Comparison of ENCODE assay signal across 19 cellular contexts in the genomic region with DNA sequence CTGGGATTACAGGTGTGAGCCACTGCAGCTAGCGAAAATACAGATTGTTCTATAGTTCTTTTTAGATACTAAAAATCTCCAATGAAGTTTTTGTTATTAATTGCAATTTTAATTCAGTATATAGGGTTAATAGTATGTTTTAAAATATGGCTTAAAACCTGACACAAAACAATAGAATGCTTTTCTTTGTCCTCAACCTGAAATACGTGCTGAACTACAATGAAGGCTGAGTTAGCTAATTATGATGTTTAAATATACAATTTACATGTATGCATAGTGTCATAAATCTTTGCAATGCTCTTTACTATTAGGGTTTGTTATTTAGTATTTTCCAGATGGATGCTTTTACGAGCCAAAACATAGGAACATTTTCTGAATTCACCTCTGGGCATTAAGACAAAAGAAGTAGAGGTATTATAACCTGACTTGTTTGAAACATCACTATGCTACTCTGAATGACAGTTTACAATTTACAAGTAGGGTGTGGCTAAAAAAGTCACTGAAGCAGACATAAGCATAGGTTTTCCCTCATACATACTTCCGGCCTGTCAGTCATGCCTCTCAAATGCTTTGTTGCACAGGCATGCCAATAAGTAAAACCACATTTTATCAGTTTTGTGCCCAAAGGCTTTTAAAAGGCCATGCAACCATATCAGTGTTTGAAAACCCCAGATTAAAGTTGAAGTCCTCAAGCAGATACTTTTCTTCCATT.
A peak's percentile ranks its signal among the peaks of the same experiment; 100 is the strongest.
DNase-seq lines count a peak whose midpoint lies in the region; ATAC-seq and TF ChIP-seq lines count a peak whose summit lies in the region.
"Had no signal": no experiment of that assay in that cellular context is flagged by ENCODE, and none has a peak within 500 bp of the region (broad histone marks: within the 10 kb centered on the region; RNA-seq: fewer than 3 reads in every experiment).

No MANE protein-coding gene starts in this region.

- H3K9me2 ChIP-seq in PC-9 (ENCODE audit: insufficient read depth) = no peaks in the 10 kb centered on the region; the same call in 1 of the 2 replicates

- H3K4me2 ChIP-seq in PC-9 = no peak overlapping the region

- TF ChIP-seq EP300 in Ishikawa (IDR thresholded peaks at IDR 0.05; ENCODE audit: borderline replicate concordance) = peak; percentile 48; the same call in 1 of the 2 replicates

- intact Hi-C loops in A673 (cut with micrococcal nuclease; ENCODE audit: unreplicated experiment) (no loop called here), PC-9 (cut with micrococcal nuclease; ENCODE audit: unreplicated experiment) (no loop called here), body of pancreas (cut with DNase I) (no loop called here)

- H4K20me1 ChIP-seq in PC-9 (ENCODE audit: insufficient read depth) = no peaks in the 10 kb centered on the region

- no peaks in the 10 kb centered on the region for H3K27me3 ChIP-seq in A673 (replicated peaks; ENCODE audit: insufficient read depth, low read depth, low read length, poor library complexity)
- H3K27me3 ChIP-seq in PC-9 (ENCODE audit: insufficient read depth, low read depth) = no peaks in the 10 kb centered on the region
- H3K27me3 ChIP-seq in body of pancreas = no peaks in the 10 kb centered on the region
- H3K27me3 ChIP-seq: sigmoid colon had no signal

- POLR2A ChIA-PET in A673 (lab: Charles Lee; ENCODE audit: low non-redundant PET) (no interaction called here), PC-9 (lab: Charles Lee; ENCODE audit: unreplicated experiment) (no interaction called here)

- no peak overlapping the region for H3K27ac ChIP-seq in A673 (ENCODE audit: low read depth, low read length, poor library complexity, severe bottlenecking)
- H3K27ac ChIP-seq in PC-9 = no peak overlapping the region
- no peak overlapping the region for H3K27ac ChIP-seq in body of pancreas
- H3K27ac ChIP-seq: coronary artery, parathyroid adenoma, sigmoid colon had no signal

- TF ChIP-seq CTCF in A673 (conservative IDR thresholded peaks at IDR 0.05; ENCODE audit: low read depth, low read length) (no peak), PC-9 (conservative IDR thresholded peaks at IDR 0.05) (no peak), body of pancreas (IDR thresholded peaks at IDR 0.05) (no peak)

- peak; percentile 14 for DNase-seq in A673 (ENCODE audit: low spot score)
- DNase-seq in PC-9 = peak; percentile 10 to 80
- peak; percentile 6 for DNase-seq in foreskin melanocyte
- DNase-seq in NCI-H1930 (lab: John Stamatoyannopoulos, UW) = no peak
- no peak for DNase-seq in body of pancreas
- DNase-seq in A172 (ENCODE audit: low spot score) = no peak
- DNase-seq: activated CD4-positive, alpha-beta T cell treated with anti-CD3 and anti-CD28 coated beads, Interleukin-2, amount 50 U/mL, for 4 hours; activated gamma-delta T cell; MM.1S; NCI-H1694; Right ventricle myocardium superior; sigmoid colon; T-helper 1 cell had no signal

- ATAC-seq in GM19035 (IDR thresholded peaks at IDR 0.05; ENCODE audit: unreplicated experiment) (no peak), body of pancreas (no peak)
- ATAC-seq: left lobe of liver; natural killer cell treated with Interleukin-12 subunit alpha and Interleukin-12 subunit beta and Interleukin-15 and Interleukin-18, amount 100 ng/mL, for 72 hours had no signal

- TF ChIP-seq POLR2A in body of pancreas (IDR thresholded peaks at IDR 0.05) = no peak

- H3K79me2 ChIP-seq in PC-9 (ENCODE audit: low read depth) = no peaks in the 10 kb centered on the region
- H3K79me2 ChIP-seq: parathyroid adenoma had no signal

- H3F3A ChIP-seq in PC-9 (ENCODE audit: insufficient read depth, low read depth) = peaks cover 6% of the 10 kb centered on the region; the same call in 1 of the 2 replicates

- 81 to 90% methylated on average over 4 of the region's 4 CpGs for WGBS in body of pancreas, 2 donors

- no peak overlapping the region for H3K4me3 ChIP-seq in A673 (ENCODE audit: low read depth, low read length, poor library complexity, severe bottlenecking)
- no peak overlapping the region for H3K4me3 ChIP-seq in PC-9
- no peak overlapping the region for H3K4me3 ChIP-seq in body of pancreas
- H3K4me3 ChIP-seq: coronary artery, sigmoid colon had no signal

- BruUV-seq in A673 (replicated peaks; lab: Mats Ljungman, UMichigan) (no TSS peak), PC-9 (replicated peaks; lab: Mats Ljungman, UMichigan) (no TSS peak)

- no peak for TF ChIP-seq RAD21 in Ishikawa (IDR thresholded peaks at IDR 0.05; ENCODE audit: low read depth)

- H3K36me3 ChIP-seq in A673 (ENCODE audit: insufficient read depth, low read length, poor library complexity, severe bottlenecking) (no peaks in the 10 kb centered on the region), PC-9 (ENCODE audit: low read depth) (no peaks in the 10 kb centered on the region), body of pancreas (replicated peaks in 1 of 2; ENCODE audit: insufficient read depth in 1 of 2, low read depth in 2 of 2) (no peaks in the 10 kb centered on the region)
- H3K36me3 ChIP-seq: sigmoid colon had no signal

- no peak overlapping the region for H2AFZ ChIP-seq in PC-9
- H2AFZ ChIP-seq: parathyroid adenoma had no signal

- no peaks in the 10 kb centered on the region for H3K4me1 ChIP-seq in A673 (ENCODE audit: insufficient read depth, low read length, poor library complexity, severe bottlenecking)
- peaks cover 9% of the 10 kb centered on the region for H3K4me1 ChIP-seq in PC-9 (replicated peaks; ENCODE audit: insufficient read depth)
- H3K4me1 ChIP-seq in body of pancreas = no peaks in the 10 kb centered on the region
- H3K4me1 ChIP-seq: parathyroid adenoma, sigmoid colon had no signal

- CTCF ChIA-PET in A673 (lab: Charles Lee) = no interaction called here
- CTCF ChIA-PET in PC-9 (lab: Charles Lee) = no interaction called here

- H3K9me3 ChIP-seq in A673 (ENCODE audit: low read depth, low read length, poor library complexity, severe bottlenecking) (no peaks in the 10 kb centered on the region), PC-9 (ENCODE audit: insufficient read depth, low read depth) (no peaks in the 10 kb centered on the region), body of pancreas (no peaks in the 10 kb centered on the region)
- H3K9me3 ChIP-seq: sigmoid colon had no signal

TF ChIP-seq in Ishikawa, 13 proteins besides CTCF, POLR2A, EP300 and RAD21:
- TF ChIP-seq ZBTB7A (IDR thresholded peaks at IDR 0.05; ENCODE audit: low read depth) = no peak
- TF ChIP-seq CREB1 (IDR thresholded peaks at IDR 0.05; ENCODE audit: low read depth) = no peak
- no peak for TF ChIP-seq MAX (IDR thresholded peaks at IDR 0.05)
- peak; percentile 68 for TF ChIP-seq TEAD4 (IDR thresholded peaks at IDR 0.05)
- TF ChIP-seq TCF12 (IDR thresholded peaks at IDR 0.05; ENCODE audit: low read depth) = peak; percentile 54; the same call in 1 of the 2 replicates
- peak; percentile 37; the same call in 1 of the 2 replicates for TF ChIP-seq NFIC (IDR thresholded peaks at IDR 0.05)

Comparison
In these comparisons a context has a peak if more than half of its experiments do, and no peak if none do; other contexts are left out.
1. DNase-seq: peak in A673 (single experiment), PC-9 (2 of 2) and foreskin melanocyte (single experiment); none in NCI-H1930 (0 of 2), body of pancreas (0 of 4) and A172 (single experiment).